8 cellular contexts compared by ENCODE assay signal in genomic region chr15:53716909-53717878, GRCh38. TPM values are rescaled to one million over a fixed set of nuclear protein-coding genes. Genes with fewer than 3 reads are reported as not detected.
DNase-seq lines count a peak whose midpoint lies in the region; ATAC-seq and TF ChIP-seq lines count a peak whose summit lies in the region.

No MANE protein-coding gene starts in this region.

- no TSS peak for BruUV-seq in HCT116 (replicated peaks; lab: Mats Ljungman, UMichigan)

- H3K27ac ChIP-seq in HCT116 (ENCODE audit: low read depth, low read length) = no peak overlapping the region

- no peak overlapping the region for H3K4me2 ChIP-seq in HCT116 (ENCODE audit: low read length)

- no peak overlapping the region for H2AFZ ChIP-seq in HCT116 (ENCODE audit: low read depth, low read length, poor library complexity, severe bottlenecking)

- H3K4me3 ChIP-seq in AG10803 (ENCODE audit: low read length) (no peak overlapping the region), HCT116 (replicated peaks in 1 of 2; ENCODE audit: low read depth in 1 of 2, low read length in 2 of 2) (no peak overlapping the region)

- intact Hi-C loops in HCT116 (cut with micrococcal nuclease) = loop anchor here (1.0 kb wide), 2 partner anchors 333 to 936 kb away; no protein-coding TSS in a partner anchor

- H3K4me1 Mint-ChIP-seq in stimulated activated memory B cell treated with anti-CD40 and anti-IgM and Interleukin-4, amounts not matched to agents 10 μg/mL and 1 μg/mL and 100 μg/mL, for 72 hours = no peaks in the 10 kb centered on the region

- CTCF ChIA-PET in HCT116 (lab: Charles Lee) = no interaction called here

- ATAC-seq in HCT116 (no peak), SK-N-SH treated with all-trans-retinoic acid at 6 μM for 48 hours (peak; percentile 65; the same call in 2 of the 3 replicates)
- no peak for ATAC-seq in stimulated activated memory B cell treated with anti-CD40 and anti-IgM and Interleukin-4, amounts not matched to agents 10 μg/mL and 1 μg/mL and 100 μg/mL, for 72 hours

- no peaks in the 10 kb centered on the region for H3K9me3 ChIP-seq in HCT116 (ENCODE audit: control insufficient read depth in 1 of 2, insufficient read depth in 1 of 2, low read depth in 1 of 2, low read length in 2 of 2)

- no peak for TF ChIP-seq POLR2A in HCT116 (IDR thresholded peaks at IDR 0.05; ENCODE audit: borderline replicate concordance, extremely low read depth, insufficient read depth, insufficient read length)

- H3K79me2 ChIP-seq in HCT116 (ENCODE audit: insufficient read depth, low read length) = no peaks in the 10 kb centered on the region

- H4K20me1 ChIP-seq in HCT116 (ENCODE audit: insufficient read depth) = no peaks in the 10 kb centered on the region

- RAD21 ChIA-PET in HCT116 (lab: Charles Lee; ENCODE audit: low non-redundant PET in 1 of 2, low total read pairs in 2 of 2, uncharacterized antibody in 2 of 2, unreplicated experiment in 2 of 2) = no interaction called here

- H3K36me3 ChIP-seq in HCT116 (ENCODE audit: control insufficient read depth in 1 of 2, insufficient read depth in 2 of 2, low read length in 2 of 2) = no peaks in the 10 kb centered on the region

- H3K27me3 Mint-ChIP-seq in stimulated activated memory B cell treated with anti-CD40 and anti-IgM and Interleukin-4, amounts not matched to agents 10 μg/mL and 1 μg/mL and 100 μg/mL, for 72 hours = no peaks in the 10 kb centered on the region

- POLR2A ChIA-PET in HCT116 (lab: Charles Lee) = no interaction called here

- H3K9me2 ChIP-seq in HCT116 (ENCODE audit: insufficient read depth) = no peaks in the 10 kb centered on the region

- DNase-seq in AG10803 (ENCODE audit: low read depth) (no peak), HCT116 (ENCODE audit: low read depth, low spot score) (no peak), kidney glomerular epithelial cell (lab: John Stamatoyannopoulos, UW) (peak; percentile 24), GDM1 (lab: John Stamatoyannopoulos, UW) (no peak), D341Med (ENCODE audit: low spot score) (no peak), occipital lobe (lab: John Stamatoyannopoulos, UW) (no peak)

- H3K4me3 Mint-ChIP-seq in stimulated activated memory B cell treated with anti-CD40 and anti-IgM and Interleukin-4, amounts not matched to agents 10 μg/mL and 1 μg/mL and 100 μg/mL, for 72 hours = no peak overlapping the region

- TF ChIP-seq RAD21 in HCT116 (IDR thresholded peaks at IDR 0.05; ENCODE audit: low read depth) = peak; percentile 42

- no peak overlapping the region for H3K27ac Mint-ChIP-seq in stimulated activated memory B cell treated with anti-CD40 and anti-IgM and Interleukin-4, amounts not matched to agents 10 μg/mL and 1 μg/mL and 100 μg/mL, for 72 hours

- no peaks in the 10 kb centered on the region for H3K9me3 Mint-ChIP-seq in stimulated activated memory B cell treated with anti-CD40 and anti-IgM and Interleukin-4, amounts not matched to agents 10 μg/mL and 1 μg/mL and 100 μg/mL, for 72 hours

- TF ChIP-seq CTCF in AG10803 (conservative IDR thresholded peaks at IDR 0.05; ENCODE audit: low read length) = peak; percentile 11; the same call in 1 of the 2 replicates
- peak in 2 of 3 experiments; percentile 20 to 31; a peak in 3 of 6 replicates for TF ChIP-seq CTCF in HCT116 (IDR thresholded peaks at IDR 0.05 in 2 of 3, conservative IDR thresholded peaks at IDR 0.05 in 1 of 3; ENCODE audit: borderline replicate concordance in 1 of 3, insufficient read depth in 1 of 3, low read depth in 2 of 3, low read length in 2 of 3)

- no peak overlapping the region for H3K9ac ChIP-seq in HCT116 (ENCODE audit: low read length)

- H3K36me3 Mint-ChIP-seq in stimulated activated memory B cell treated with anti-CD40 and anti-IgM and Interleukin-4, amounts not matched to agents 10 μg/mL and 1 μg/mL and 100 μg/mL, for 72 hours = no peaks in the 10 kb centered on the region

- H3K4me1 ChIP-seq in HCT116 (ENCODE audit: control insufficient read depth in 1 of 2, insufficient read depth in 2 of 2, low read length in 2 of 2) = no peaks in the 10 kb centered on the region

- H3K27me3 ChIP-seq in HCT116 (ENCODE audit: insufficient read depth, low read length) = 0 out of 2 replicates have a peak, but pooled peaks cover 3% of the 10 kb centered on the region

TF ChIP-seq in HCT116, 20 proteins besides CTCF, POLR2A, EP300 and RAD21 (continues in another document):
- no peak for TF ChIP-seq JUND (IDR thresholded peaks at IDR 0.05)
- no peak for TF ChIP-seq FOSL1 (IDR thresholded peaks at IDR 0.05; ENCODE audit: low read depth)
- no peak for TF ChIP-seq ATF3 (IDR thresholded peaks at IDR 0.05)
- TF ChIP-seq ZFX (IDR thresholded peaks at IDR 0.05) = no peak
- no peak for TF ChIP-seq POLR2AphosphoS5 (IDR thresholded peaks at IDR 0.05; ENCODE audit: low read depth, low read length)
- no peak for TF ChIP-seq CBX3 (IDR thresholded peaks at IDR 0.05; ENCODE audit: low read depth)
- TF ChIP-seq EZH2 (IDR thresholded peaks at IDR 0.05) = no peak
- TF ChIP-seq ZBTB33 (IDR thresholded peaks at IDR 0.05; ENCODE audit: extremely low read depth, insufficient replicate concordance, low read length) = no peak
- no peak for TF ChIP-seq TCF7L2 (IDR thresholded peaks at IDR 0.05; ENCODE audit: borderline replicate concordance, extremely low read depth, insufficient read depth, insufficient read length)
- TF ChIP-seq ELF1 (IDR thresholded peaks at IDR 0.05; ENCODE audit: borderline replicate concordance, low read depth) = no peak
- TF ChIP-seq YY1 (IDR thresholded peaks at IDR 0.05; ENCODE audit: extremely low read depth, insufficient replicate concordance, low read depth, low read length) = no peak
- TF ChIP-seq MAX (IDR thresholded peaks at IDR 0.05) = no peak
- TF ChIP-seq SRF (IDR thresholded peaks at IDR 0.05; ENCODE audit: low read depth) = no peak

TF ChIP-seq in SK-N-SH treated with all-trans-retinoic acid at 6 μM for 48 hours, 23 proteins besides CTCF, POLR2A, EP300 and RAD21 (continues in another document):
- TF ChIP-seq CSDC2 (CRISPR knock-in tag; IDR thresholded peaks at IDR 0.05) = no peak
- no peak for TF ChIP-seq ISL1 (CRISPR knock-in tag; IDR thresholded peaks at IDR 0.05)
- TF ChIP-seq ARNTL (CRISPR knock-in tag; IDR thresholded peaks at IDR 0.05; ENCODE audit: borderline replicate concordance, low read depth) = no peak
- no peak for TF ChIP-seq ZNF70 (CRISPR knock-in tag; IDR thresholded peaks at IDR 0.05)
- no peak for TF ChIP-seq ZFP3 (CRISPR knock-in tag; IDR thresholded peaks at IDR 0.05)
- TF ChIP-seq BACH2 (CRISPR knock-in tag; IDR thresholded peaks at IDR 0.05; ENCODE audit: borderline replicate concordance) = no peak
- no peak for TF ChIP-seq SNAI2 (CRISPR knock-in tag; IDR thresholded peaks at IDR 0.05)
- no peak for TF ChIP-seq OSR1 (CRISPR knock-in tag; IDR thresholded peaks at IDR 0.05)
- no peak for TF ChIP-seq ESRRG (CRISPR knock-in tag; IDR thresholded peaks at IDR 0.05)
- TF ChIP-seq CSRNP3 (CRISPR knock-in tag; IDR thresholded peaks at IDR 0.05) = no peak
- TF ChIP-seq ZNF8 (CRISPR knock-in tag; IDR thresholded peaks at IDR 0.05) = no peak
- TF ChIP-seq ZNF565 (CRISPR knock-in tag; conservative IDR thresholded peaks at IDR 0.05; ENCODE audit: low read depth) = no peak
- TF ChIP-seq TSHZ2 (CRISPR knock-in tag; IDR thresholded peaks at IDR 0.05) = no peak

RNA-seq across cellular contexts. Expression of gene WDR72, which starts 42.3 kb away (rescaled TPM):
- total RNA-seq in HCT116 (2021; ENCODE audit: unreplicated experiment) (5.8 TPM), occipital lobe (0.16 TPM)
- polyA plus RNA-seq in HCT116 (2012) = 3.6 and 4.6 TPM in 2 replicates
